Comparison of ENCODE assay signal across 9 cellular contexts in the genomic region with DNA sequence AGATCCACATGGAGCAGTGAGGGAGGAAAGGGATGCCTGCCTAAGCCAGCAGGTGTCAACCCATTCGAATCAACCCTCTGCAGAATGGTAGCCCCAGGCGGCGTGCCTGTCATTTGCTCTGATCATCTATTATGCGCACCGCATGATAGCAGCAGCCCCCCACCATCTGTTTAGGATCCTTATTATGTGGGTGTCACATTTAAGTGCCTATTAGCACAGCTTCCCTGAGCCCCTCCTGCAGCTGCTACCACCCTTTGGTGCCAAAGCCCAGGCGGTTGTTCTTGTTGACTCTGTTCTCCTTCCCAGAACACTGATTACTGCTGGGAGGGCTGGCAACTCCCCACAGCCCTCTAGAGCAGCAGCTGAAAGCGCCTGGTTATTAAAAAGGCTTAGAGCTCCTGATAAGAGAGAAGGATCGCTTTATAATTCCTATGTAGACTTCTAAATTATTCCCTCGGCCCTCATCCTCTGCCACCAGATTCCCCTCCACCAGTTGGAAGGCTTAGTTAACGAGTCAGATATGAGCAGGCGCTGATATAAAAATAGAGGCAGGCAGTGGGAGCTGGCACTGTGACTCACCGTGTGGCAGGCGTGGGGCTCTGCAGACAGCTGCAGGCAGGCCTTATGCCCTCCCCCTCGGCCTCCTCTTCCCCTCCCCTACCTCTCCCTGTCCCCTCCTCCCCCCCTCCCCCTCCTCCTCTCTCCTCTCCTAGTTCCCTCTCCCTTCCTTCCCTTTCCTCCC. TPM values are rescaled to one million over a fixed set of nuclear protein-coding genes. Genes with fewer than 3 reads are reported as not detected.
DNase-seq lines count a peak whose midpoint lies in the region; ATAC-seq and TF ChIP-seq lines count a peak whose summit lies in the region.
"Had no signal": no experiment of that assay in that cellular context is flagged by ENCODE, and none has a peak within 500 bp of the region (broad histone marks: within the 10 kb centered on the region; RNA-seq: fewer than 3 reads in every experiment).

No MANE protein-coding gene starts in this region.

- intact Hi-C loops in tibial artery (cut with DNase I; ENCODE audit: low total_unique reads), result no loop called here

- no peak for TF ChIP-seq CTCF in AG10803 (conservative IDR thresholded peaks at IDR 0.05; ENCODE audit: low read length)
- no peak for TF ChIP-seq CTCF in HFFc6 (IDR thresholded peaks at IDR 0.05)
- TF ChIP-seq CTCF in brain (conservative IDR thresholded peaks at IDR 0.05), result no peak
- peak in 1 of 2 experiments; percentile 18 for TF ChIP-seq CTCF in tibial artery (IDR thresholded peaks at IDR 0.05)

- H3K36me3 ChIP-seq in tibial artery, result no peaks in the 10 kb centered on the region

- H3K9me3 ChIP-seq in tibial artery, result no peaks in the 10 kb centered on the region

- H3K27me3 ChIP-seq in tibial artery, result peaks cover 0 to 15% of the 10 kb centered on the region in 2 donors

- peaks cover 0 to 55% (median 49%) of the 10 kb centered on the region in 4 donors for H3K4me1 ChIP-seq in tibial artery

- H3K4me3 Mint-ChIP-seq in HFFc6 (peak overlapping the region; percentile 68), brain (peak overlapping the region; percentile 60 to 80 (median 74))
- H3K4me3 Mint-ChIP-seq: central memory CD8-positive, alpha-beta T cell had no signal

- no peaks in the 10 kb centered on the region for H3K36me3 Mint-ChIP-seq in HFFc6 (ENCODE audit: low read depth)
- H3K36me3 Mint-ChIP-seq in brain, result no peaks in the 10 kb centered on the region

- H3K27me3 Mint-ChIP-seq in HFFc6 (ENCODE audit: insufficient read depth), result peaks cover 22% of the 10 kb centered on the region
- peaks cover 8% of the 10 kb centered on the region for H3K27me3 Mint-ChIP-seq in brain

- H3K9me3 Mint-ChIP-seq in HFFc6, result no peaks in the 10 kb centered on the region
- H3K9me3 Mint-ChIP-seq in brain, result peaks cover 0 to 8% (median 0%) of the 10 kb centered on the region in 5 experiments
- H3K9me3 Mint-ChIP-seq: central memory CD8-positive, alpha-beta T cell had no signal

- ATAC-seq in HG03045 (IDR thresholded peaks at IDR 0.05; ENCODE audit: unreplicated experiment), result no peak
- no peak for ATAC-seq in HG02623 (IDR thresholded peaks at IDR 0.05; ENCODE audit: unreplicated experiment)

- DNase-seq in AG10803 (ENCODE audit: low read depth), result peak; percentile 46
- DNase-seq in HFFc6, result peak; percentile 65
- DNase-seq in NCI-H748 treated with DMSO at 0.1 percent for 48 hours (lab: John Stamatoyannopoulos, UW), result peak; percentile 2
- DNase-seq in kidney tubule cell (ENCODE audit: low spot score), result peak; percentile 77
- DNase-seq in tibial artery, result peak; percentile 69 to 89

- no peak overlapping the region for H3K27ac Mint-ChIP-seq in HFFc6
- H3K27ac Mint-ChIP-seq in brain, result peak overlapping the region in 3 of 5 experiments; percentile 96 to 100 (median 99)

- peaks cover 31% of the 10 kb centered on the region for H3K4me1 Mint-ChIP-seq in HFFc6 (ENCODE audit: low read depth)
- peaks cover 10% of the 10 kb centered on the region for H3K4me1 Mint-ChIP-seq in brain

- H3K4me3 ChIP-seq in AG10803 (ENCODE audit: low read length) (no peak overlapping the region), tibial artery (peak overlapping the region; percentile 5 to 25)

- H3K27ac ChIP-seq in tibial artery, result peak overlapping the region; percentile 69 to 72

RNA-seq across cellular contexts. Expression of a gene that starts 23.0 kb away (rescaled TPM):
- not detected for total RNA-seq in HFFc6 (2021; fragmentation: NEBNext Ultra II Directional; extraction: Animal tissue kit (Norgen Biotek cat#: 25700))
- polyA plus RNA-seq in brain (ENCODE audit: insufficient read depth, low read depth, low replicate concordance), result 0.88 TPM

Comparison
In these comparisons a context has a peak if more than half of its experiments do, and no peak if none do; other contexts are left out.
1. DNase-seq: peak in every context shown above with its lines; median percentile 79 in tibial artery; 77 in kidney tubule cell; 65 in HFFc6; 46 in AG10803; 2 in NCI-H748 treated with DMSO at 0.1 percent for 48 hours.